ENCODE assay signal across 26 cellular contexts in genomic region chr11:59765068-59765770, GRCh38. TPM values are rescaled to one million over a fixed set of nuclear protein-coding genes. Genes with fewer than 3 reads are reported as not detected.
DNase-seq lines count a peak whose midpoint lies in the region; ATAC-seq and TF ChIP-seq lines count a peak whose summit lies in the region.
"Had no signal": no experiment of that assay in that cellular context is flagged by ENCODE, and none has a peak within 500 bp of the region (broad histone marks: within the 10 kb centered on the region; RNA-seq: fewer than 3 reads in every experiment).

No MANE protein-coding gene starts in this region.

- no peak for TF ChIP-seq EP300 in suprapubic skin (IDR thresholded peaks at IDR 0.05)

- peaks cover 97% of the 10 kb centered on the region for H3K79me2 ChIP-seq in hepatocyte

- H3K36me3 ChIP-seq in hepatocyte (replicated peaks; ENCODE audit: insufficient read depth, low read depth) (no peaks in the 10 kb centered on the region), suprapubic skin (peaks cover 7% of the 10 kb centered on the region)
- H3K36me3 ChIP-seq: thyroid gland had no signal

- H3K36me3 Mint-ChIP-seq in activated CD4-positive, alpha-beta T cell treated with anti-CD3 and anti-CD28 coated beads, Interleukin-2, amount 10 ng/mL, durations not matched to agents 7 days and 5 days (ENCODE audit: low read depth): peaks cover 14% of the 10 kb centered on the region

- DNase-seq in activated CD4-positive, alpha-beta T cell treated with anti-CD3 and anti-CD28 coated beads, Interleukin-2, amount 10 ng/mL, durations not matched to agents 7 days and 5 days: no peak
- no peak for DNase-seq in activated CD4-positive, alpha-beta T cell treated with anti-CD3 and anti-CD28 coated beads, Interleukin-2, amount 50 U/mL, for 48 hours
- DNase-seq in MV-4-11 (lab: John Stamatoyannopoulos, UW): peak; percentile 68
- no peak for DNase-seq in hepatocyte (ENCODE audit: low spot score)
- no peak for DNase-seq in suprapubic skin (ENCODE audit: low spot score in 2 of 2)
- DNase-seq in DMS79 treated with DMSO at 0.1 percent for 48 hours (lab: John Stamatoyannopoulos, UW): no peak
- DNase-seq in stimulated activated naive CD8-positive, alpha-beta T cell treated with anti-CD3 and anti-CD28 coated beads, Interleukin-15, Interleukin-2, amounts not matched to agents 100 U/mL and 50 U/mL, for 24 hours: no peak
- DNase-seq: ACHN; caudate nucleus; effector CD8-positive, alpha-beta T cell; H7; hippocampal formation; NCI-H2029; SHP77; stimulated activated CD4-positive, alpha-beta T cell treated with anti-CD3 and anti-CD28 coated beads, Interleukin-12 subunit alpha, Interleukin-12 subunit beta, amount 100 ng/mL, for 4 hours; T-cell; thyroid gland had no signal

- H3K9me3 Mint-ChIP-seq in activated CD4-positive, alpha-beta T cell treated with anti-CD3 and anti-CD28 coated beads, Interleukin-2, amount 10 ng/mL, durations not matched to agents 7 days and 5 days: no peaks in the 10 kb centered on the region
- H3K9me3 Mint-ChIP-seq: activated T-helper 2 cell treated with anti-CD3 and anti-CD28 coated beads, Interferon-gamma antibody, Interleukin-2, Interleukin-4, amounts not matched to agents 10 μg/mL and 5 μg/mL and 100 μg/mL, durations not matched to agents 14 hours and 24 hours and 36 hours; IgD-negative memory B cell; T-cell had no signal

- H2AFZ ChIP-seq in hepatocyte: no peak overlapping the region

- POLR2A ChIA-PET in activated CD4-positive, alpha-beta T cell treated with anti-CD3 and anti-CD28 coated beads, Interleukin-2, amount 10 ng/mL, durations not matched to agents 7 days and 5 days (lab: Charles Lee): no interaction called here

- CTCF ChIA-PET in activated CD4-positive, alpha-beta T cell treated with anti-CD3 and anti-CD28 coated beads, Interleukin-2, amount 10 ng/mL, durations not matched to agents 7 days and 5 days (lab: Charles Lee): interaction anchor here (1.1 to 4.5 kb wide), 2 partner anchors 10 to 42 kb away, joined by 3 to 27 read pairs; partner anchors contain the start of gene STX3

- no peaks in the 10 kb centered on the region for H3K9me2 ChIP-seq in hepatocyte (replicated peaks; ENCODE audit: insufficient read depth)

- no peak overlapping the region for H3K4me3 Mint-ChIP-seq in activated CD4-positive, alpha-beta T cell treated with anti-CD3 and anti-CD28 coated beads, Interleukin-2, amount 10 ng/mL, durations not matched to agents 7 days and 5 days
- H3K4me3 Mint-ChIP-seq: IgD-negative memory B cell, T-cell had no signal

- H3K4me1 Mint-ChIP-seq in activated CD4-positive, alpha-beta T cell treated with anti-CD3 and anti-CD28 coated beads, Interleukin-2, amount 10 ng/mL, durations not matched to agents 7 days and 5 days: peaks cover 13% of the 10 kb centered on the region

- peaks cover 46% of the 10 kb centered on the region for H3K4me1 ChIP-seq in hepatocyte (ENCODE audit: insufficient read depth)
- peaks cover 44% of the 10 kb centered on the region for H3K4me1 ChIP-seq in suprapubic skin

- H3K27ac ChIP-seq in hepatocyte (peak overlapping the region; percentile 86), suprapubic skin (peak overlapping the region; percentile 36)
- H3K27ac ChIP-seq: thyroid gland, VCaP had no signal

- no peaks in the 10 kb centered on the region for H3K27me3 ChIP-seq in hepatocyte
- no peaks in the 10 kb centered on the region for H3K27me3 ChIP-seq in suprapubic skin
- H3K27me3 ChIP-seq: thyroid gland had no signal

- no peak overlapping the region for H3K4me3 ChIP-seq in hepatocyte
- H3K4me3 ChIP-seq in suprapubic skin: no peak overlapping the region
- H3K4me3 ChIP-seq: thyroid gland had no signal

- 66% methylated on average over 6 of the region's 6 CpGs for WGBS in hepatocyte (ENCODE audit: low lambda C conversion rate, missing lambda C conversion rate)
- 59% methylated on average over 6 of the region's 6 CpGs for WGBS in suprapubic skin

- no peak for TF ChIP-seq POLR2A in suprapubic skin (IDR thresholded peaks at IDR 0.05)

- no peaks in the 10 kb centered on the region for H3K9me3 ChIP-seq in hepatocyte (ENCODE audit: low read depth)
- no peaks in the 10 kb centered on the region for H3K9me3 ChIP-seq in suprapubic skin
- H3K9me3 ChIP-seq: thyroid gland had no signal

- peak overlapping the region; percentile 37 for H3K4me2 ChIP-seq in hepatocyte

- H3K27me3 Mint-ChIP-seq in activated CD4-positive, alpha-beta T cell treated with anti-CD3 and anti-CD28 coated beads, Interleukin-2, amount 10 ng/mL, durations not matched to agents 7 days and 5 days: no peaks in the 10 kb centered on the region
- H3K27me3 Mint-ChIP-seq: IgD-negative memory B cell, T-cell had no signal

- ATAC-seq in HG03280 (IDR thresholded peaks at IDR 0.05; ENCODE audit: unreplicated experiment): no peak
- ATAC-seq in stimulated activated naive CD8-positive, alpha-beta T cell treated with anti-CD3 and anti-CD28 coated beads, Interleukin-15, Interleukin-2, amounts not matched to agents 100 U/mL and 50 U/mL, for 24 hours: no peak
- ATAC-seq: T-cell had no signal

- TF ChIP-seq CTCF in hepatocyte (IDR thresholded peaks at IDR 0.05; ENCODE audit: poor library complexity) (no peak), suprapubic skin (IDR thresholded peaks at IDR 0.05) (no peak)

- peak overlapping the region; percentile 59 for H3K27ac Mint-ChIP-seq in activated CD4-positive, alpha-beta T cell treated with anti-CD3 and anti-CD28 coated beads, Interleukin-2, amount 10 ng/mL, durations not matched to agents 7 days and 5 days
- H3K27ac Mint-ChIP-seq: IgD-negative memory B cell had no signal

- H4K20me1 ChIP-seq in hepatocyte (ENCODE audit: insufficient read depth, poor library complexity, severe bottlenecking): peaks cover 70% of the 10 kb centered on the region

RNA-seq across cellular contexts. Expression of gene STX3, which starts 10.0 kb away (rescaled TPM):
- total RNA-seq in activated CD4-positive, alpha-beta T cell treated with anti-CD3 and anti-CD28 coated beads, Interleukin-2, amount 10 ng/mL, durations not matched to agents 7 days and 5 days: 10 to 100 TPM; 39.6 to 42.0 TPM
- total RNA-seq in hepatocyte (140 and 153 TPM in 2 replicates), suprapubic skin (10 to 100 TPM; 24.1 to 48.2 (median 29.9) TPM)
- 65.3 and 73.1 TPM in 2 replicates for polyA plus RNA-seq in hepatocyte

RNA-seq across cellular contexts. Expression of gene MRPL16, which starts 45.4 kb away (rescaled TPM):
- total RNA-seq in activated CD4-positive, alpha-beta T cell treated with anti-CD3 and anti-CD28 coated beads, Interleukin-2, amount 10 ng/mL, durations not matched to agents 7 days and 5 days: 10 to 100 TPM; 77.1 to 78.3 TPM
- total RNA-seq in hepatocyte (37.3 and 51.3 TPM in 2 replicates), suprapubic skin (10 to 100 TPM; 27.8 to 42.0 (median 32.4) TPM)
- polyA plus RNA-seq in hepatocyte: 59.3 and 62.0 TPM in 2 replicates

RNA-seq across cellular contexts. Expression of gene OR10V1, which starts 51.6 kb away (rescaled TPM):
- total RNA-seq in activated CD4-positive, alpha-beta T cell treated with anti-CD3 and anti-CD28 coated beads, Interleukin-2, amount 10 ng/mL, durations not matched to agents 7 days and 5 days: not detected
- total RNA-seq in hepatocyte: not detected in 2 replicates
- polyA plus RNA-seq in hepatocyte: not detected in 2 replicates
- not detected for total RNA-seq in suprapubic skin
- total RNA-seq: activated T-helper 2 cell treated with anti-CD3 and anti-CD28 coated beads, Interferon-gamma antibody, Interleukin-2, Interleukin-4, amounts not matched to agents 10 μg/mL and 5 μg/mL and 100 μg/mL, durations not matched to agents 14 hours and 24 hours and 36 hours; H7; mesenteric fat pad; NCI-H460; OCI-LY7; T-cell; thyroid gland had no signal
- polyA plus RNA-seq: IgD-negative memory B cell, keratinocyte, neural cell had no signal
